ENCODE assay signal across 8 cellular contexts in genomic region chr14:31205681-31206535, GRCh38. TPM values are rescaled to one million over a fixed set of nuclear protein-coding genes. Genes with fewer than 3 reads are reported as not detected.
DNase-seq lines count a peak whose midpoint lies in the region; ATAC-seq and TF ChIP-seq lines count a peak whose summit lies in the region.

No MANE protein-coding gene starts in this region.

- H3K4me3 Mint-ChIP-seq in activated naive CD4-positive, alpha-beta T cell treated with anti-CD3 and anti-CD28 coated beads, Interleukin-2, amount 10 ng/mL, durations not matched to agents 7 days and 5 days, result peak overlapping the region; percentile 91

- H3K36me3 Mint-ChIP-seq in activated naive CD4-positive, alpha-beta T cell treated with anti-CD3 and anti-CD28 coated beads, Interleukin-2, amount 10 ng/mL, durations not matched to agents 7 days and 5 days, result peaks cover 31% of the 10 kb centered on the region

- dilution Hi-C loops in mammary epithelial cell (cut with HindIII; ENCODE audit: low sequenced_read_pairs), result no loop called here

- H3K36me3 ChIP-seq in mammary epithelial cell (ENCODE audit: insufficient read depth, low read length) (no peaks in the 10 kb centered on the region), lung (ENCODE audit: control insufficient read depth in 2 of 2, insufficient read depth in 2 of 2, low read length in 2 of 2) (peaks cover 2 to 3% of the 10 kb centered on the region in 2 donors), upper lobe of left lung (peaks cover 0 to 22% (median 2%) of the 10 kb centered on the region in 4 donors)

- no peaks in the 10 kb centered on the region for H3K9me3 ChIP-seq in mammary epithelial cell (replicated peaks; ENCODE audit: insufficient read depth, low read length)
- no peaks in the 10 kb centered on the region for H3K9me3 ChIP-seq in lung (ENCODE audit: control insufficient read depth in 2 of 2, insufficient read depth in 1 of 2, low read length in 1 of 2)
- no peaks in the 10 kb centered on the region for H3K9me3 ChIP-seq in upper lobe of left lung

- peak overlapping the region; percentile 91 for H3K27ac Mint-ChIP-seq in activated naive CD4-positive, alpha-beta T cell treated with anti-CD3 and anti-CD28 coated beads, Interleukin-2, amount 10 ng/mL, durations not matched to agents 7 days and 5 days

- H3K4me1 Mint-ChIP-seq in activated naive CD4-positive, alpha-beta T cell treated with anti-CD3 and anti-CD28 coated beads, Interleukin-2, amount 10 ng/mL, durations not matched to agents 7 days and 5 days, result peaks cover 58% of the 10 kb centered on the region

- H3K79me2 ChIP-seq in mammary epithelial cell (ENCODE audit: insufficient read depth, low read length), result peaks cover 61% of the 10 kb centered on the region

- 6% methylated on average over 9 of the region's 9 CpGs for WGBS in mammary epithelial cell (ENCODE audit: low coverage, missing lambda C conversion rate)
- 9 to 10% methylated on average over 9 of the region's 9 CpGs for WGBS in lung, 2 donors
- 5 to 10% methylated on average over 9 of the region's 9 CpGs for WGBS in upper lobe of left lung, 2 donors

- no peaks in the 10 kb centered on the region for H4K20me1 ChIP-seq in mammary epithelial cell (ENCODE audit: insufficient read depth, low read length)

- intact Hi-C loops in mammary epithelial cell (cut with micrococcal nuclease), result loop anchor here (2.0 to 5.0 kb wide), 5 partner anchors 36 to 246 kb away; no protein-coding TSS in a partner anchor

- TF ChIP-seq CTCF in mammary epithelial cell (conservative IDR thresholded peaks at IDR 0.05 in 1 of 2, IDR thresholded peaks at IDR 0.05 in 1 of 2; ENCODE audit: extremely low read depth in 1 of 2, insufficient read depth in 1 of 2, low read depth in 1 of 2, low read length in 2 of 2) (no peak), lung (IDR thresholded peaks at IDR 0.05; ENCODE audit: control extremely low read depth, extremely low read depth) (no peak), upper lobe of left lung (IDR thresholded peaks at IDR 0.05) (no peak)

- TF ChIP-seq EP300 in upper lobe of left lung (IDR thresholded peaks at IDR 0.05), result no peak

- H3K27me3 Mint-ChIP-seq in activated naive CD4-positive, alpha-beta T cell treated with anti-CD3 and anti-CD28 coated beads, Interleukin-2, amount 10 ng/mL, durations not matched to agents 7 days and 5 days, result peaks cover 5% of the 10 kb centered on the region

- peak overlapping the region; percentile 76 for H3K9ac ChIP-seq in mammary epithelial cell (ENCODE audit: insufficient read depth, low read length)

- BruUV-seq in mammary epithelial cell (replicated peaks; lab: Mats Ljungman, UMichigan), result TSS peak; percentile 39

- peaks cover 18% of the 10 kb centered on the region for H3K4me1 ChIP-seq in mammary epithelial cell (ENCODE audit: insufficient read depth, low read length)
- peaks cover 0 to 7% of the 10 kb centered on the region in 2 donors for H3K4me1 ChIP-seq in lung (ENCODE audit: control insufficient read depth in 2 of 2, insufficient read depth in 2 of 2, low read length in 2 of 2)
- peaks cover 20 to 49% (median 25%) of the 10 kb centered on the region in 4 donors for H3K4me1 ChIP-seq in upper lobe of left lung

- CTCF ChIA-PET in activated naive CD4-positive, alpha-beta T cell treated with anti-CD3 and anti-CD28 coated beads, Interleukin-2, amount 10 ng/mL, durations not matched to agents 7 days and 5 days (lab: Charles Lee), result interaction anchor here (0.7 kb wide), 1 partner anchor 26 kb away, joined by 3 read pairs; no protein-coding TSS in a partner anchor
- CTCF ChIA-PET in mammary epithelial cell (lab: Charles Lee; ENCODE audit: low non-redundant PET), result no interaction called here

- in situ Hi-C loops in mammary epithelial cell (cut with MboI; ENCODE audit: low sequenced_read_pairs in 2 of 2), result loop anchor here (5.0 to 10.0 kb wide), 3 partner anchors 59 to 151 kb away; no protein-coding TSS in a partner anchor

- ATAC-seq in lung (ENCODE audit: insufficient read depth, low FRiP score) (no peak), upper lobe of left lung (ENCODE audit: low FRiP score in 2 of 2) (no peak), GM19035 (IDR thresholded peaks at IDR 0.05; ENCODE audit: unreplicated experiment) (no peak), GM19351 (IDR thresholded peaks at IDR 0.05; ENCODE audit: unreplicated experiment) (no peak)

- no peaks in the 10 kb centered on the region for H3K27me3 ChIP-seq in mammary epithelial cell (ENCODE audit: insufficient read depth, low read length)
- no peaks in the 10 kb centered on the region for H3K27me3 ChIP-seq in lung (ENCODE audit: control insufficient read depth, insufficient read depth)
- no peaks in the 10 kb centered on the region for H3K27me3 ChIP-seq in upper lobe of left lung

- peak overlapping the region; percentile 89 for H3K4me2 ChIP-seq in mammary epithelial cell (ENCODE audit: insufficient read depth, low read depth, low read length)

- H3K9me3 Mint-ChIP-seq in activated naive CD4-positive, alpha-beta T cell treated with anti-CD3 and anti-CD28 coated beads, Interleukin-2, amount 10 ng/mL, durations not matched to agents 7 days and 5 days, result no peaks in the 10 kb centered on the region

- no peak for DNase-seq in activated naive CD4-positive, alpha-beta T cell treated with anti-CD3 and anti-CD28 coated beads, Interleukin-2, amount 10 ng/mL, durations not matched to agents 7 days and 5 days
- DNase-seq in activated naive CD4-positive, alpha-beta T cell treated with anti-CD3 and anti-CD28 coated beads, Interleukin-2, amount 50 U/mL, for 16 hours, result no peak
- DNase-seq in NCI-H748 (lab: John Stamatoyannopoulos, UW; ENCODE audit: unreplicated experiment) (peak; percentile 40), mammary epithelial cell (peak; percentile 36), lung (ENCODE audit: low spot score) (no peak), upper lobe of left lung (no peak)

- H2AFZ ChIP-seq in mammary epithelial cell (ENCODE audit: low read depth, low read length), result no peak overlapping the region

- peak overlapping the region; percentile 83 for H3K27ac ChIP-seq in mammary epithelial cell (ENCODE audit: insufficient read depth, low read depth, low read length)
- peak overlapping the region in 1 of 2 donors; percentile 78 for H3K27ac ChIP-seq in lung (ENCODE audit: low read depth in 1 of 2, low read length in 1 of 2)
- peak overlapping the region; percentile 98 to 100 (median 99) for H3K27ac ChIP-seq in upper lobe of left lung

- H3K4me3 ChIP-seq in mammary epithelial cell (replicated peaks in 1 of 3; ENCODE audit: insufficient read depth in 1 of 3, low read depth in 2 of 3, low read length in 3 of 3) (peak overlapping the region; percentile 63 to 81 (median 76)), lung (peak overlapping the region; percentile 37), upper lobe of left lung (peak overlapping the region; percentile 66 to 86 (median 75))

- TF ChIP-seq POLR2A in upper lobe of left lung (IDR thresholded peaks at IDR 0.05), result no peak

RNA-seq across cellular contexts. Expression of gene HECTD1, which starts 1.7 kb away (rescaled TPM):
- total RNA-seq in mammary epithelial cell, result 100 to 1,000 TPM; 120 to 162 TPM
- 60.7 TPM for polyA plus RNA-seq in mammary epithelial cell
- 159 TPM for polyA minus RNA-seq in mammary epithelial cell
- total RNA-seq in lung, result 100 to 1,000 TPM; 150 to 399 TPM
- polyA plus RNA-seq in lung, result 10 to 100 TPM; 44.8 to 45.9 TPM
- total RNA-seq in upper lobe of left lung, result 100 to 1,000 TPM; 118 to 326 (median 164) TPM

Comparison
In these comparisons a context has a peak if more than half of its experiments do, and no peak if none do; other contexts are left out.
1. DNase-seq: peak in NCI-H748 (single experiment) and mammary epithelial cell (single experiment); none in activated naive CD4-positive, alpha-beta T cell treated with anti-CD3 and anti-CD28 coated beads, Interleukin-2, amount 10 ng/mL, durations not matched to agents 7 days and 5 days (single experiment), activated naive CD4-positive, alpha-beta T cell treated with anti-CD3 and anti-CD28 coated beads, Interleukin-2, amount 50 U/mL, for 16 hours (single experiment), lung (single experiment) and upper lobe of left lung (0 of 2).
2. Peak in every context shown above with its lines, with median percentiles within 50 percentile points of each other: H3K4me3 ChIP-seq.